Comparison of ENCODE assay signal across 10 cellular contexts in genomic region chr12:1575287-1575798, GRCh38. TPM values are rescaled to one million over a fixed set of nuclear protein-coding genes. Genes with fewer than 3 reads are reported as not detected.
DNase-seq lines count a peak whose midpoint lies in the region; ATAC-seq and TF ChIP-seq lines count a peak whose summit lies in the region.
"Had no signal": no experiment of that assay in that cellular context is flagged by ENCODE, and none has a peak within 500 bp of the region (broad histone marks: within the 10 kb centered on the region; RNA-seq: fewer than 3 reads in every experiment).

No MANE protein-coding gene starts in this region.

- intact Hi-C loops in cardiac septum (cut with DNase I) (loop anchor here (10.0 kb wide), 1 partner anchor 301 kb away; no protein-coding TSS in a partner anchor), colonic mucosa (cut with DNase I) (no loop called here)

- TF ChIP-seq CTCF in cardiac muscle cell (IDR thresholded peaks at IDR 0.05; ENCODE audit: low read depth, low read length) (no peak), colonic mucosa (IDR thresholded peaks at IDR 0.05) (no peak), mesothelial cell of epicardium (IDR thresholded peaks at IDR 0.05; ENCODE audit: unreplicated experiment) (no peak)

- H3K4me3 Mint-ChIP-seq in mesothelial cell of epicardium, result peak overlapping the region; percentile 20

- peaks cover 41% of the 10 kb centered on the region for H3K4me1 Mint-ChIP-seq in mesothelial cell of epicardium

- no peaks in the 10 kb centered on the region for H3K9me3 ChIP-seq in cardiac muscle cell (ENCODE audit: low read depth)
- no peaks in the 10 kb centered on the region for H3K9me3 ChIP-seq in colonic mucosa

- H3K4me3 ChIP-seq in cardiac muscle cell (no peak overlapping the region), colonic mucosa (no peak overlapping the region)
- H3K4me3 ChIP-seq: PC-9 had no signal

- peaks cover 4% of the 10 kb centered on the region for H3K36me3 Mint-ChIP-seq in mesothelial cell of epicardium

- H3K4me1 ChIP-seq in cardiac muscle cell (ENCODE audit: low read depth) (peaks cover 63% of the 10 kb centered on the region), colonic mucosa (peaks cover 20% of the 10 kb centered on the region)

- no peaks in the 10 kb centered on the region for H3K9me3 Mint-ChIP-seq in mesothelial cell of epicardium

- H3K27ac ChIP-seq in cardiac muscle cell (peak overlapping the region; percentile 95), colonic mucosa (no peak overlapping the region)
- H3K27ac ChIP-seq: PC-9 had no signal

- peak overlapping the region; percentile 88 for H3K27ac Mint-ChIP-seq in mesothelial cell of epicardium

- no peaks in the 10 kb centered on the region for H3K27me3 ChIP-seq in cardiac muscle cell
- no peaks in the 10 kb centered on the region for H3K27me3 ChIP-seq in colonic mucosa

- no peak for ATAC-seq in HG03175 (IDR thresholded peaks at IDR 0.05; ENCODE audit: unreplicated experiment)

- peaks cover 61% of the 10 kb centered on the region for H3K27me3 Mint-ChIP-seq in mesothelial cell of epicardium (ENCODE audit: low read depth)

- DNase-seq in cardiac muscle cell (ENCODE audit: low read depth in 1 of 2, low spot score in 1 of 2) (peak in 1 of 2 donors; percentile 31), cardiac septum (ENCODE audit: low spot score) (no peak), colonic mucosa (peak; percentile 21), mesothelial cell of epicardium (ENCODE audit: low spot score in 2 of 2, unreplicated experiment in 2 of 2) (peak in 1 of 2 experiments; percentile 45), SHP77 (lab: John Stamatoyannopoulos, UW) (no peak), SW 1271 (lab: John Stamatoyannopoulos, UW) (no peak), NCI-H1436 treated with DMSO at 0.1 percent for 48 hours (lab: John Stamatoyannopoulos, UW) (no peak)
- DNase-seq: activated naive CD4-positive, alpha-beta T cell treated with Interleukin-2 at 50 U/mL for 16 hours had no signal

- no peaks in the 10 kb centered on the region for H3K36me3 ChIP-seq in cardiac muscle cell
- H3K36me3 ChIP-seq in colonic mucosa, result no peaks in the 10 kb centered on the region

- H3K9ac ChIP-seq in colonic mucosa (ENCODE audit: low read depth in 2 of 2, low read length in 2 of 2), result no peak overlapping the region

RNA-seq across cellular contexts. Expression of gene FBXL14, which starts 19.0 kb away (rescaled TPM):
- total RNA-seq in cardiac muscle cell (22.4 and 27.8 TPM in 2 replicates), cardiac septum (6.9 TPM), colonic mucosa (10 to 100 TPM; 32.3 to 37.4 TPM), mesothelial cell of epicardium (14.1 to 14.8 TPM (median 14.3 TPM) in 3 replicates)
- 17.8 and 34.3 TPM in 2 replicates for polyA plus RNA-seq in cardiac muscle cell

RNA-seq across cellular contexts. Expression of gene WNT5B, which starts 53.7 kb away (rescaled TPM):
- total RNA-seq in cardiac muscle cell (152 and 206 TPM in 2 replicates), cardiac septum (0.43 TPM), colonic mucosa (1 to 10 TPM; 1.5 to 5.9 TPM), mesothelial cell of epicardium (54.4 to 58.3 TPM (median 56.2 TPM) in 3 replicates)
- 170 and 240 TPM in 2 replicates for polyA plus RNA-seq in cardiac muscle cell
